8 cellular contexts compared by ENCODE assay signal in genomic region chr5:133026664-133027153, GRCh38. TPM values are rescaled to one million over a fixed set of nuclear protein-coding genes. Genes with fewer than 3 reads are reported as not detected.
A peak's percentile ranks its signal among the peaks of the same experiment; 100 is the strongest.
DNase-seq lines count a peak whose midpoint lies in the region; ATAC-seq and TF ChIP-seq lines count a peak whose summit lies in the region.

No MANE protein-coding gene starts in this region.

- no peaks in the 10 kb centered on the region for H3K9me3 ChIP-seq in Karpas-422 (ENCODE audit: low read length)

- H3K27ac Mint-ChIP-seq in natural killer cell treated with Interleukin-12 subunit alpha and Interleukin-12 subunit beta and Interleukin-15 and Interleukin-18, amount 100 ng/mL, for 72 hours = peak overlapping the region; percentile 88 to 95

- no peaks in the 10 kb centered on the region for H3K9me2 ChIP-seq in Karpas-422 (replicated peaks; ENCODE audit: insufficient read depth, low read length)

- peak overlapping the region; percentile 66 for H3K9ac ChIP-seq in Karpas-422 (ENCODE audit: low read length)

- peak overlapping the region; percentile 92 for H3K4me3 ChIP-seq in AG09309 (ENCODE audit: control insufficient read depth, low read depth, low read length)
- H3K4me3 ChIP-seq in Karpas-422 (ENCODE audit: low read length) = peak overlapping the region; percentile 92
- H3K4me3 ChIP-seq in coronary artery = peak overlapping the region; percentile 86

- H3K4me1 Mint-ChIP-seq in natural killer cell treated with Interleukin-12 subunit alpha and Interleukin-12 subunit beta and Interleukin-15 and Interleukin-18, amount 100 ng/mL, for 72 hours (ENCODE audit: low read depth in 2 of 2) = peaks cover 17 to 23% of the 10 kb centered on the region in 2 donors

- peak overlapping the region; percentile 91 for H2AFZ ChIP-seq in Karpas-422 (ENCODE audit: low read length)

- no peak for DNase-seq in AG09309 (ENCODE audit: low read depth)
- no peak for DNase-seq in Karpas-422
- DNase-seq in coronary artery (ENCODE audit: low spot score) = no peak
- no peak for DNase-seq in natural killer cell treated with Interleukin-12 subunit alpha and Interleukin-12 subunit beta and Interleukin-15 and Interleukin-18, amount 100 ng/mL, for 72 hours (ENCODE audit: low spot score)
- no peak for DNase-seq in omental fat pad (ENCODE audit: low spot score)
- no peak for DNase-seq in ureter (ENCODE audit: low spot score)
- DNase-seq in putamen (ENCODE audit: low spot score) = no peak

- peak overlapping the region; percentile 88 for H3K4me2 ChIP-seq in Karpas-422 (ENCODE audit: low read depth, low read length, poor library complexity, severe bottlenecking)

- H3K27ac ChIP-seq in Karpas-422 (ENCODE audit: low read length) (no peak overlapping the region), coronary artery (peak overlapping the region; percentile 93 to 95)

- peaks cover 45% of the 10 kb centered on the region for H3K79me2 ChIP-seq in Karpas-422 (ENCODE audit: low read length)

- no peak for ATAC-seq in natural killer cell treated with Interleukin-12 subunit alpha and Interleukin-12 subunit beta and Interleukin-15 and Interleukin-18, amount 100 ng/mL, for 72 hours
- ATAC-seq in omental fat pad (ENCODE audit: low FRiP score) = no peak
- ATAC-seq in HG02973 (IDR thresholded peaks at IDR 0.05; ENCODE audit: unreplicated experiment) = no peak

- peaks cover 3% of the 10 kb centered on the region for H3K9me3 Mint-ChIP-seq in natural killer cell treated with Interleukin-12 subunit alpha and Interleukin-12 subunit beta and Interleukin-15 and Interleukin-18, amount 100 ng/mL, for 72 hours

- no peaks in the 10 kb centered on the region for H3K27me3 ChIP-seq in Karpas-422 (ENCODE audit: low read length)

- no peaks in the 10 kb centered on the region for H3K27me3 Mint-ChIP-seq in natural killer cell treated with Interleukin-12 subunit alpha and Interleukin-12 subunit beta and Interleukin-15 and Interleukin-18, amount 100 ng/mL, for 72 hours

- peak overlapping the region; percentile 92 for H3K4me3 Mint-ChIP-seq in natural killer cell treated with Interleukin-12 subunit alpha and Interleukin-12 subunit beta and Interleukin-15 and Interleukin-18, amount 100 ng/mL, for 72 hours

- H3K36me3 ChIP-seq in Karpas-422 (ENCODE audit: insufficient read depth, low read length) = no peaks in the 10 kb centered on the region; the same call in 1 of the 2 replicates

- no peak for TF ChIP-seq CTCF in AG09309 (IDR thresholded peaks at IDR 0.05; ENCODE audit: control insufficient read depth, insufficient read depth, low read depth, low read length, missing control alignments)
- TF ChIP-seq CTCF in coronary artery (IDR thresholded peaks at IDR 0.05) = no peak
- no peak for TF ChIP-seq CTCF in omental fat pad (IDR thresholded peaks at IDR 0.05)

- peaks cover 14% of the 10 kb centered on the region for H3K4me1 ChIP-seq in Karpas-422 (ENCODE audit: low read length)

- H3K36me3 Mint-ChIP-seq in natural killer cell treated with Interleukin-12 subunit alpha and Interleukin-12 subunit beta and Interleukin-15 and Interleukin-18, amount 100 ng/mL, for 72 hours = peaks cover 5% of the 10 kb centered on the region

- H4K20me1 ChIP-seq in Karpas-422 (ENCODE audit: insufficient read depth, low read depth, low read length) = no peaks in the 10 kb centered on the region

RNA-seq across cellular contexts. Expression of gene ZCCHC10, which starts 0.4 kb away (rescaled TPM):
- total RNA-seq in Karpas-422 (2014; rRNA removed; shearing (Covaris generic); ENCODE audit: low replicate concordance) = 4.7 and 23.7 TPM in 2 replicates
- total RNA-seq in natural killer cell treated with Interleukin-12 subunit alpha and Interleukin-12 subunit beta and Interleukin-15 and Interleukin-18, amount 100 ng/mL, for 72 hours = 10 to 100 TPM; 21.6 to 31.4 TPM
- total RNA-seq in omental fat pad (10 to 100 TPM; 13.8 to 21.4 (median 16.9) TPM), ureter (22.1 TPM)

RNA-seq across cellular contexts. Expression of gene HSPA4, which starts 25.1 kb away (rescaled TPM):
- total RNA-seq in Karpas-422 (2014; rRNA removed; shearing (Covaris generic); ENCODE audit: low replicate concordance) = 72.2 and 122 TPM in 2 replicates
- total RNA-seq in natural killer cell treated with Interleukin-12 subunit alpha and Interleukin-12 subunit beta and Interleukin-15 and Interleukin-18, amount 100 ng/mL, for 72 hours = 100 to 1,000 TPM; 136 to 145 TPM
- 10 to 100 TPM; 43.3 to 81.7 (median 61.5) TPM for total RNA-seq in omental fat pad
- 114 TPM for total RNA-seq in ureter
